Comparison of ENCODE assay signal across 20 cellular contexts in genomic region chr6:33128318-33128717, GRCh38. TPM values are rescaled to one million over a fixed set of nuclear protein-coding genes. Genes with fewer than 3 reads are reported as not detected.
DNase-seq lines count a peak whose midpoint lies in the region; ATAC-seq, FAIRE-seq and TF ChIP-seq lines count a peak whose summit lies in the region.
"Had no signal": no experiment of that assay in that cellular context is flagged by ENCODE, and none has a peak within 500 bp of the region (broad histone marks: within the 10 kb centered on the region; RNA-seq: fewer than 3 reads in every experiment).

No MANE protein-coding gene starts in this region.

- peak overlapping the region; percentile 2 for H3K4me3 Mint-ChIP-seq in natural killer cell treated with Interleukin-12 subunit alpha and Interleukin-12 subunit beta and Interleukin-15 and Interleukin-18, amount 100 ng/mL, for 72 hours
- H3K4me3 Mint-ChIP-seq in natural killer cell (no peak overlapping the region), HFFc6 (no peak overlapping the region)
- no peak overlapping the region for H3K4me3 Mint-ChIP-seq in activated T-helper 17 cell treated with anti-CD3 and anti-CD28 coated beads, Interleukin-2, amount 50 U/mL, for 72 hours
- H3K4me3 Mint-ChIP-seq: CD14-positive monocyte, GM23338 had no signal

- intact Hi-C loops in natural killer cell (cut with micrococcal nuclease) = no loop called here

- peaks cover 10% of the 10 kb centered on the region for H3K36me3 Mint-ChIP-seq in natural killer cell treated with Interleukin-12 subunit alpha and Interleukin-12 subunit beta and Interleukin-15 and Interleukin-18, amount 100 ng/mL, for 72 hours
- H3K36me3 Mint-ChIP-seq in natural killer cell (peaks cover 9% of the 10 kb centered on the region), HFFc6 (ENCODE audit: low read depth) (peaks cover 10% of the 10 kb centered on the region)
- no peaks in the 10 kb centered on the region for H3K36me3 Mint-ChIP-seq in activated T-helper 17 cell treated with anti-CD3 and anti-CD28 coated beads, Interleukin-2, amount 50 U/mL, for 72 hours (ENCODE audit: low read depth)

- peak; percentile 61 for FAIRE-seq in GM19239 (lab: Jason Lieb, UNC)
- FAIRE-seq in HTR-8/SVneo (lab: Jason Lieb, UNC) = no peak

- TF ChIP-seq CTCF in natural killer cell (IDR thresholded peaks at IDR 0.05) (no peak), HFFc6 (IDR thresholded peaks at IDR 0.05) (no peak)

- no peak for DNase-seq in natural killer cell treated with Interleukin-12 subunit alpha and Interleukin-12 subunit beta and Interleukin-15 and Interleukin-18, amount 100 ng/mL, for 72 hours (ENCODE audit: low spot score)
- no peak for DNase-seq in natural killer cell
- DNase-seq in GM19239 (ENCODE audit: insufficient read length, low spot score) = no peak
- no peak for DNase-seq in NCI-H526 (lab: John Stamatoyannopoulos, UW)
- DNase-seq in HFFc6 = no peak
- no peak for DNase-seq in HTR-8/SVneo (ENCODE audit: insufficient read length, low spot score)
- DNase-seq: COR-L47, GF-D8, NCI-H1436, NCI-H2029, NCI-H2171, NCI-H446 treated with DMSO at 0.1 percent for 48 hours, NCI-H774, RPMI8226, SIG-M5 had no signal

- ATAC-seq in natural killer cell treated with Interleukin-12 subunit alpha and Interleukin-12 subunit beta and Interleukin-15 and Interleukin-18, amount 100 ng/mL, for 72 hours = peak; percentile 50 to 67
- no peak for ATAC-seq in natural killer cell
- peak; percentile 73 for ATAC-seq in activated T-helper 17 cell treated with anti-CD3 and anti-CD28 coated beads, Interleukin-2, amount 50 U/mL, for 72 hours (replicated peaks)
- ATAC-seq: GM23338, HCT116 had no signal

- peaks cover 5% of the 10 kb centered on the region for H3K9me3 Mint-ChIP-seq in natural killer cell treated with Interleukin-12 subunit alpha and Interleukin-12 subunit beta and Interleukin-15 and Interleukin-18, amount 100 ng/mL, for 72 hours
- peaks cover 2 to 4% of the 10 kb centered on the region in 2 donors for H3K9me3 Mint-ChIP-seq in natural killer cell
- H3K9me3 Mint-ChIP-seq in activated T-helper 17 cell treated with anti-CD3 and anti-CD28 coated beads, Interleukin-2, amount 50 U/mL, for 72 hours = peaks cover 5% of the 10 kb centered on the region
- H3K9me3 Mint-ChIP-seq in HFFc6 = peaks cover 11% of the 10 kb centered on the region

- no peak overlapping the region for H3K27ac Mint-ChIP-seq in natural killer cell treated with Interleukin-12 subunit alpha and Interleukin-12 subunit beta and Interleukin-15 and Interleukin-18, amount 100 ng/mL, for 72 hours
- H3K27ac Mint-ChIP-seq in natural killer cell (no peak overlapping the region), HFFc6 (no peak overlapping the region)
- no peak overlapping the region for H3K27ac Mint-ChIP-seq in activated T-helper 17 cell treated with anti-CD3 and anti-CD28 coated beads, Interleukin-2, amount 50 U/mL, for 72 hours
- H3K27ac Mint-ChIP-seq: CD14-positive monocyte, GM23338 had no signal

- peaks cover 6 to 16% of the 10 kb centered on the region in 2 donors for H3K27me3 Mint-ChIP-seq in natural killer cell treated with Interleukin-12 subunit alpha and Interleukin-12 subunit beta and Interleukin-15 and Interleukin-18, amount 100 ng/mL, for 72 hours
- H3K27me3 Mint-ChIP-seq in natural killer cell (ENCODE audit: low read depth in 2 of 2) (peaks cover 10 to 20% of the 10 kb centered on the region in 2 donors), HFFc6 (ENCODE audit: insufficient read depth) (peaks cover 39% of the 10 kb centered on the region)
- peaks cover 16% of the 10 kb centered on the region for H3K27me3 Mint-ChIP-seq in activated T-helper 17 cell treated with anti-CD3 and anti-CD28 coated beads, Interleukin-2, amount 50 U/mL, for 72 hours

- H3K4me1 Mint-ChIP-seq in natural killer cell treated with Interleukin-12 subunit alpha and Interleukin-12 subunit beta and Interleukin-15 and Interleukin-18, amount 100 ng/mL, for 72 hours (ENCODE audit: low read depth in 2 of 2) = peaks cover 8 to 14% of the 10 kb centered on the region in 2 donors
- no peaks in the 10 kb centered on the region for H3K4me1 Mint-ChIP-seq in natural killer cell
- no peaks in the 10 kb centered on the region for H3K4me1 Mint-ChIP-seq in activated T-helper 17 cell treated with anti-CD3 and anti-CD28 coated beads, Interleukin-2, amount 50 U/mL, for 72 hours
- H3K4me1 Mint-ChIP-seq in HFFc6 (ENCODE audit: low read depth) = no peaks in the 10 kb centered on the region

RNA-seq across cellular contexts. Expression of gene HLA-DPB1, which starts 52.5 kb away (rescaled TPM):
- total RNA-seq in natural killer cell treated with Interleukin-12 subunit alpha and Interleukin-12 subunit beta and Interleukin-15 and Interleukin-18, amount 100 ng/mL, for 72 hours = 10 to 100 TPM; 14.7 to 93.6 TPM
- 100 to 1,000 TPM in 1 of 3 donors, 10 to 100 TPM in 2; 55.2 to 131 (median 77.1) TPM for total RNA-seq in natural killer cell
- total RNA-seq in activated T-helper 17 cell treated with anti-CD3 and anti-CD28 coated beads, Interleukin-2, amount 50 U/mL, for 72 hours = 10 to 100 TPM; 21.4 to 69.1 TPM
- total RNA-seq in HFFc6 (2021; fragmentation: NEBNext Ultra II Directional; extraction: Animal tissue kit (Norgen Biotek cat#: 25700)) = 1 to 10 TPM; 1.6 to 4.8 (median 1.9) TPM
- total RNA-seq: M059J had no signal

RNA-seq across cellular contexts. Expression of gene HLA-DPA1, which starts 54.9 kb away (rescaled TPM):
- 100 to 1,000 TPM in 1 of 2 donors, 10 to 100 TPM in 1; 33.8 to 145 TPM for total RNA-seq in natural killer cell treated with Interleukin-12 subunit alpha and Interleukin-12 subunit beta and Interleukin-15 and Interleukin-18, amount 100 ng/mL, for 72 hours
- 100 to 1,000 TPM in 1 of 3 donors, 10 to 100 TPM in 2; 43.1 to 135 (median 73.5) TPM for total RNA-seq in natural killer cell
- total RNA-seq in activated T-helper 17 cell treated with anti-CD3 and anti-CD28 coated beads, Interleukin-2, amount 50 U/mL, for 72 hours = 100 to 1,000 TPM in 1 of 2 donors, 10 to 100 TPM in 1; 40.5 to 136 TPM
- total RNA-seq in HFFc6 (2021; fragmentation: NEBNext Ultra II Directional; extraction: Animal tissue kit (Norgen Biotek cat#: 25700)) = 1 to 10 TPM in 5 of 6 experiments, under 1 TPM in 1; 0.94 to 3.8 (median 1.9) TPM

Comparison
In these comparisons a context has a peak if more than half of its experiments do, and no peak if none do; other contexts are left out.
1. ATAC-seq: peak in natural killer cell treated with Interleukin-12 subunit alpha and Interleukin-12 subunit beta and Interleukin-15 and Interleukin-18, amount 100 ng/mL, for 72 hours (2 of 2) and activated T-helper 17 cell treated with anti-CD3 and anti-CD28 coated beads, Interleukin-2, amount 50 U/mL, for 72 hours (single experiment); none in natural killer cell (0 of 3).
2. RNA of gene HLA-DPA1, which starts 54.9 kb away (total RNA-seq): 33.8 to 145 TPM in natural killer cell treated with Interleukin-12 subunit alpha and Interleukin-12 subunit beta and Interleukin-15 and Interleukin-18, amount 100 ng/mL, for 72 hours, 40.5 to 136 TPM in activated T-helper 17 cell treated with anti-CD3 and anti-CD28 coated beads, Interleukin-2, amount 50 U/mL, for 72 hours and 43.1 to 135 TPM in natural killer cell; 0.94 to 3.8 TPM in HFFc6; every median in the first group is over 4 times any median in the second.